17 cellular contexts compared by ENCODE assay signal in the genomic region with DNA sequence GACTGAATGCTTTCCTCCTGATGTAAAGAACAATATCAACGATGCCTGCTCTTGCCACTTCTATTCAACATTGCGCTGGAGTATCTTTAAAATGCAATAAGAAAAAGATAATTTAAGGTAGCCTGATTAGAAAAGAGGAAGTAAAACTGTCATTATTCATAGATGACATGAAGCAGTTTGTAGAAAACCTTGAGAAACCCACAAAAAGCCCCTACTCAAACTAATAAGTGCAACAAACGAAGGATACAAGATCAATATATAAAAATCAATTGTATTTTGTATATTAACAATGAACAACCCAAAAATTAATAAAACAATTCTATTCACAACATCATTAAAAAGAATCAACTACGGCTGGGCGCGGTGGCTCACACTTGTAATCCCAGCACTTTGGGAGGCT.
"Had no signal": no experiment of that assay in that cellular context is flagged by ENCODE, and none has a peak within 500 bp of the region (broad histone marks: within the 10 kb centered on the region; RNA-seq: fewer than 3 reads in every experiment).

No MANE protein-coding gene starts in this region.

- FAIRE-seq: colon, kidney had no signal

- DNase-seq: activated CD4-positive, alpha-beta memory T cell treated with anti-CD3 and anti-CD28 coated beads for 36 hours; activated CD4-positive, alpha-beta T cell treated with anti-CD3 and anti-CD28 coated beads for 4 hours; activated CD4-positive, CD25-positive, alpha-beta regulatory T cell; activated naive CD4-positive, alpha-beta T cell treated with anti-CD3 and anti-CD28 coated beads for 36 hours; activated naive CD8-positive, alpha-beta T cell treated with anti-CD3 and anti-CD28 coated beads, Interleukin-2, amount 10 ng/mL, durations not matched to agents 7 days and 5 days; activated T-cell treated with anti-CD3 and anti-CD28 coated beads, Interleukin-2, amount 50 U/mL, for 48 hours; amniotic stem cell; effector memory CD4-positive, alpha-beta T cell; foreskin keratinocyte; kidney; mesenchymal stem cell; nephron progenitor cell; pancreas; psoas muscle; stimulated activated CD4-positive, alpha-beta T cell treated with anti-CD3 and anti-CD28 coated beads, Interleukin-4, amount 100 ng/mL, for 24 hours; stimulated activated naive CD4-positive, alpha-beta T cell treated with Interleukin-2 at 50 U/mL for 16 hours had no signal

- ATAC-seq: foreskin keratinocyte, pancreas, psoas muscle had no signal
